22 cellular contexts compared by ENCODE assay signal in the genomic region with DNA sequence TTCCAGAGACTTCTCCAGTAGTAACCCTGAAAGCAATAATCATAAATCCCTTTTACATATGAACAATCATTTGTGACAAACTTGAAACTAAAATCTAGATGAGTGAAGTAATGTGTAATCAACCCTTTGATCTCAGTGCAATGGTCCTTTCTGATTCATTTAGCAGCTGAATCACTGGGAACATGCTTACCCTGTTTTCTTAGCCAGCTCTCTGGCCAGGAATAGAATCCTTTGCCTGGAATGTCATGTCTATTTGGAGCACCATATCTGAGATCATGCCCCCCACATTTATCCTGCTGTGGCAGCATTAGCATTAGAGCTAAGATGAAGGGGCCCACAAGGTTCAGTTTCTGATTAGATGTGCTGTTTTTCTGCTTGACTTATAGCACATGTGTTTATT.
DNase-seq lines count a peak whose midpoint lies in the region; ATAC-seq lines count a peak whose summit lies in the region.
"Had no signal": no experiment of that assay in that cellular context is flagged by ENCODE, and none has a peak within 500 bp of the region (broad histone marks: within the 10 kb centered on the region; RNA-seq: fewer than 3 reads in every experiment).

No MANE protein-coding gene starts in this region.

- DNase-seq in Right ventricle myocardium inferior (ENCODE audit: missing footprints) (no peak), cardiac septum (ENCODE audit: low spot score) (no peak), left cardiac atrium (no peak), myocyte (ENCODE audit: low read depth) (peak; percentile 47), NCI-H187 (lab: John Stamatoyannopoulos, UW) (no peak), 8988T (no peak), MG63 (no peak)
- no peak for DNase-seq in natural killer cell treated with Interleukin-12 subunit alpha and Interleukin-12 subunit beta and Interleukin-15 and Interleukin-18, amount 100 ng/mL, for 72 hours (ENCODE audit: low spot score)
- DNase-seq: activated CD4-positive, alpha-beta T cell treated with anti-CD3 and anti-CD28 coated beads for 36 hours; activated T-cell treated with anti-CD3 and anti-CD28 coated beads, Interleukin-2, amount 50 U/mL, for 72 hours; Calu3; midbrain; NCI-H1092 treated with DMSO at 0.1 percent for 48 hours; NCI-H2081 treated with DMSO at 0.1 percent for 48 hours; NCI-H524; SHP77; T-helper 1 cell had no signal

- no peak overlapping the region for H3K4me3 ChIP-seq in MG63
- H3K4me3 ChIP-seq: coronary artery, HAP-1, prostate gland had no signal

- H3K27ac Mint-ChIP-seq in natural killer cell treated with Interleukin-12 subunit alpha and Interleukin-12 subunit beta and Interleukin-15 and Interleukin-18, amount 100 ng/mL, for 72 hours: no peak overlapping the region
- H3K27ac Mint-ChIP-seq: activated CD4-positive, alpha-beta T cell treated with anti-CD3 and anti-CD28 coated beads for 36 hours; activated naive CD4-positive, alpha-beta T cell treated with anti-CD3 and anti-CD28 coated beads, Interleukin-2, amount 50 U/mL, for 72 hours; activated T-cell treated with anti-CD3 and anti-CD28 coated beads, Interleukin-2, amount 50 U/mL, for 72 hours had no signal

- no peaks in the 10 kb centered on the region for H3K27me3 ChIP-seq in MG63

- H3K9me3 ChIP-seq in MG63: no peaks in the 10 kb centered on the region
- H3K9me3 ChIP-seq: HAP-1, prostate gland had no signal

- intact Hi-C loops in Right ventricle myocardium inferior (cut with DNase I) (loop anchor here (1.0 to 10.0 kb wide), 3 partner anchors 30 to 315 kb away; partner anchors contain the start of gene NGLY1), cardiac septum (cut with DNase I) (loop anchor here (10.0 kb wide), 1 partner anchor 435 kb away; the partner anchor contains the start of gene TOP2B), left cardiac atrium (cut with DNase I) (no loop called here)

- H3K4me1 Mint-ChIP-seq in natural killer cell treated with Interleukin-12 subunit alpha and Interleukin-12 subunit beta and Interleukin-15 and Interleukin-18, amount 100 ng/mL, for 72 hours (ENCODE audit: low read depth in 2 of 2): no peaks in the 10 kb centered on the region
- H3K4me1 Mint-ChIP-seq: activated CD4-positive, alpha-beta T cell treated with anti-CD3 and anti-CD28 coated beads for 36 hours had no signal

- H3K4me3 Mint-ChIP-seq in natural killer cell treated with Interleukin-12 subunit alpha and Interleukin-12 subunit beta and Interleukin-15 and Interleukin-18, amount 100 ng/mL, for 72 hours: no peak overlapping the region
- H3K4me3 Mint-ChIP-seq: activated CD4-positive, alpha-beta T cell treated with anti-CD3 and anti-CD28 coated beads for 36 hours; activated T-cell treated with anti-CD3 and anti-CD28 coated beads, Interleukin-2, amount 50 U/mL, for 72 hours; brain had no signal

- H3K27me3 Mint-ChIP-seq in natural killer cell treated with Interleukin-12 subunit alpha and Interleukin-12 subunit beta and Interleukin-15 and Interleukin-18, amount 100 ng/mL, for 72 hours: no peaks in the 10 kb centered on the region
- H3K27me3 Mint-ChIP-seq: activated CD4-positive, alpha-beta T cell treated with anti-CD3 and anti-CD28 coated beads for 36 hours; brain had no signal

- peaks cover 16% of the 10 kb centered on the region for H3K9me3 Mint-ChIP-seq in natural killer cell treated with Interleukin-12 subunit alpha and Interleukin-12 subunit beta and Interleukin-15 and Interleukin-18, amount 100 ng/mL, for 72 hours

- peaks cover 10% of the 10 kb centered on the region for H3K36me3 Mint-ChIP-seq in natural killer cell treated with Interleukin-12 subunit alpha and Interleukin-12 subunit beta and Interleukin-15 and Interleukin-18, amount 100 ng/mL, for 72 hours

- no peaks in the 10 kb centered on the region for H3K36me3 ChIP-seq in MG63
- H3K36me3 ChIP-seq: HAP-1, prostate gland had no signal

- ATAC-seq in Right ventricle myocardium inferior (peak; percentile 77), left cardiac atrium (peak; percentile 93 to 94)
- ATAC-seq in natural killer cell treated with Interleukin-12 subunit alpha and Interleukin-12 subunit beta and Interleukin-15 and Interleukin-18, amount 100 ng/mL, for 72 hours: no peak
- ATAC-seq: activated CD4-positive, alpha-beta T cell treated with anti-CD3 and anti-CD28 coated beads for 36 hours; activated T-cell treated with anti-CD3 and anti-CD28 coated beads, Interleukin-2, amount 50 U/mL, for 72 hours had no signal

Comparison
In these comparisons a context has a peak if more than half of its experiments do, and no peak if none do; other contexts are left out.
1. intact Hi-C loops: an anchor here in Right ventricle myocardium inferior (1.0 to 10.0 kb wide) and cardiac septum (10.0 kb wide); none called in left cardiac atrium.
2. ATAC-seq: peak in Right ventricle myocardium inferior (single experiment) and left cardiac atrium (2 of 2); none in natural killer cell treated with Interleukin-12 subunit alpha and Interleukin-12 subunit beta and Interleukin-15 and Interleukin-18, amount 100 ng/mL, for 72 hours (0 of 2).